1 cellular context compared by ENCODE assay signal in the genomic region with DNA sequence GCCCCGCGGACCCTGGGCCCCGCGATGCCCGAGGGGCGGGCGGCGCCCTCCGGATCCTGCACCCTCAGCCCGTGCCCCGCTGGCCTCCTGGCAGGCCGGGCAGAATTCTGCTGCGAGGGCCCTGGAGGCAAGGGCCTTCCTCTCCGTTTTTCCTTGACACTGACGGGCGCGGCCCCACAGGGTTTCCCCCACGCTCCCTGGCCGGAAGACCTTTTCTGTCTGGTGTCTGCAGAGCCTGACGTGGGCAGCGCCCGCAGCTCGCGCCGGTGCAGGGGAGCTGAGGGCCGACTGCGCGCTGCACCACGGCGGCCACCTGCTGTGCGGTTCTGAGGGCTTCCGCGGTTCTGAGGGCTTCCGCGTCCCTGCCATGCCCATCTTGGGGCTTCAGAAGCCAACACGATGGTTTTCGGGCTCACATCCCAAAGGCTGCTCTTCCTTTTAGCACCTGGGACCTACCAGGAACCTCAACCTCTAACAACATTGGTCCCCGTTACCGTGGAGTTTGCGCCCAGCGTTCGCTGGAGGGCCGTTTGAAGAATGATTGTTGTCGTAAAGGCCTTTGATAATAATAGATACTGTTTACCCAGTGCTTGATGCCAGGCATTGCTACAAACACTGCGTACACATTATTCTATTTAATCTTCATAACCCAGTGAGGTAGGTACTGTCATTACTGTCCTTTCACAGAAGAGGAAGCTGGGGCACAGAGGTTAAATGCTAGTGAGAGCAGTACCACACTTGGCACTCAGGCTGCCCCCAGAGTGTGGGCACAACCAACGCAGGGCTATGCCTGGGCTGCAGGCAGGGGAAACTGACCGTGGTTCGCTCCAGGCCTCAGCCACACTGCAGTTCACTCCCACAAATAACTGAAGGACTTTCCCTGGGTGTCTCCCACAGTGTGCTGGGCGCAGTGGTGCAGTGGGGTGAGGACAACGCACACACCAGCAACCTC.
A peak's percentile ranks its signal among the peaks of the same experiment; 100 is the strongest.
TF ChIP-seq lines count a peak whose summit lies in the region.

No MANE protein-coding gene starts in this region.

TF ChIP-seq in HepG2, 621 proteins besides CTCF, POLR2A, EP300 and RAD21 (continued from another document and continues in another):
- TF ChIP-seq, protein P1, sequence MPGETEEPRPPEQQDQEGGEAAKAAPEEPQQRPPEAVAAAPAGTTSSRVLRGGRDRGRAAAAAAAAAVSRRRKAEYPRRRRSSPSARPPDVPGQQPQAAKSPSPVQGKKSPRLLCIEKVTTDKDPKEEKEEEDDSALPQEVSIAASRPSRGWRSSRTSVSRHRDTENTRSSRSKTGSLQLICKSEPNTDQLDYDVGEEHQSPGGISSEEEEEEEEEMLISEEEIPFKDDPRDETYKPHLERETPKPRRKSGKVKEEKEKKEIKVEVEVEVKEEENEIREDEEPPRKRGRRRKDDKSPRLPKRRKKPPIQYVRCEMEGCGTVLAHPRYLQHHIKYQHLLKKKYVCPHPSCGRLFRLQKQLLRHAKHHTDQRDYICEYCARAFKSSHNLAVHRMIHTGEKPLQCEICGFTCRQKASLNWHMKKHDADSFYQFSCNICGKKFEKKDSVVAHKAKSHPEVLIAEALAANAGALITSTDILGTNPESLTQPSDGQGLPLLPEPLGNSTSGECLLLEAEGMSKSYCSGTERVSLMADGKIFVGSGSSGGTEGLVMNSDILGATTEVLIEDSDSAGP (CRISPR knock-in tag; IDR thresholded peaks at IDR 0.05; ENCODE audit: borderline replicate concordance): peak; percentile 59; the same call in 1 of the 2 replicates
- TF ChIP-seq, protein P2, sequence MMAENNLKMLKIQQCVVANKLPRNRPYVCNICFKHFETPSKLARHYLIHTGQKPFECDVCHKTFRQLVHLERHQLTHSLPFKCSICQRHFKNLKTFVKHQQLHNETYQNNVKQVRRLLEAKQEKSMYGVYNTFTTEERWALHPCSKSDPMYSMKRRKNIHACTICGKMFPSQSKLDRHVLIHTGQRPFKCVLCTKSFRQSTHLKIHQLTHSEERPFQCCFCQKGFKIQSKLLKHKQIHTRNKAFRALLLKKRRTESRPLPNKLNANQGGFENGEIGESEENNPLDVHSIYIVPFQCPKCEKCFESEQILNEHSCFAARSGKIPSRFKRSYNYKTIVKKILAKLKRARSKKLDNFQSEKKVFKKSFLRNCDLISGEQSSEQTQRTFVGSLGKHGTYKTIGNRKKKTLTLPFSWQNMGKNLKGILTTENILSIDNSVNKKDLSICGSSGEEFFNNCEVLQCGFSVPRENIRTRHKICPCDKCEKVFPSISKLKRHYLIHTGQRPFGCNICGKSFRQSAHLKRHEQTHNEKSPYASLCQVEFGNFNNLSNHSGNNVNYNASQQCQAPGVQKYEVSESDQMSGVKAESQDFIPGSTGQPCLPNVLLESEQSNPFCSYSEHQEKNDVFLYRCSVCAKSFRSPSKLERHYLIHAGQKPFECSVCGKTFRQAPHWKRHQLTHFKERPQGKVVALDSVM (CRISPR knock-in tag; IDR thresholded peaks at IDR 0.05): 0 out of 2 replicates have a peak, but pooled peaks have one; percentile 33
- peak; percentile 68; the same call in 1 of the 2 replicates for TF ChIP-seq GABPB1 (CRISPR knock-in tag; IDR thresholded peaks at IDR 0.05)
- TF ChIP-seq ZBTB38 (CRISPR knock-in tag; IDR thresholded peaks at IDR 0.05): peak; percentile 54; the same call in 1 of the 2 replicates
- peak; percentile 27; the same call in 1 of the 2 replicates for TF ChIP-seq ZNF232 (CRISPR knock-in tag; IDR thresholded peaks at IDR 0.05; ENCODE audit: borderline replicate concordance)
- TF ChIP-seq, protein P3, sequence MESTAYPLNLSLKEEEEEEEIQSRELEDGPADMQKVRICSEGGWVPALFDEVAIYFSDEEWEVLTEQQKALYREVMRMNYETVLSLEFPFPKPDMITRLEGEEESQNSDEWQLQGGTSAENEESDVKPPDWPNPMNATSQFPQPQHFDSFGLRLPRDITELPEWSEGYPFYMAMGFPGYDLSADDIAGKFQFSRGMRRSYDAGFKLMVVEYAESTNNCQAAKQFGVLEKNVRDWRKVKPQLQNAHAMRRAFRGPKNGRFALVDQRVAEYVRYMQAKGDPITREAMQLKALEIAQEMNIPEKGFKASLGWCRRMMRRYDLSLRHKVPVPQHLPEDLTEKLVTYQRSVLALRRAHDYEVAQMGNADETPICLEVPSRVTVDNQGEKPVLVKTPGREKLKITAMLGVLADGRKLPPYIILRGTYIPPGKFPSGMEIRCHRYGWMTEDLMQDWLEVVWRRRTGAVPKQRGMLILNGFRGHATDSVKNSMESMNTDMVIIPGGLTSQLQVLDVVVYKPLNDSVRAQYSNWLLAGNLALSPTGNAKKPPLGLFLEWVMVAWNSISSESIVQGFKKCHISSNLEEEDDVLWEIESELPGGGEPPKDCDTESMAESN (CRISPR knock-in tag; conservative IDR thresholded peaks at IDR 0.05): 0 out of 2 replicates have a peak, but pooled peaks have one; percentile 20
- TF ChIP-seq, protein P4, sequence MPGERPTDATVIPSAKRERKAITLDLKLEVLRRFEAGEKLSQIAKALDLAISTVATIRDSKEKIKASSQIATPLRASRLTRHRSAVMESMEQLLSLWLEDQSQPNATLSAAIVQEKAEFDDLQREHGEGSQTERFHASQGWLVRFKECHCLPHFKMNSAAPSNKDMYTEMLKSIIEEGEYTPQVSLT (CRISPR knock-in tag; IDR thresholded peaks at IDR 0.05; ENCODE audit: borderline replicate concordance, low read depth): no peak
- peak; percentile 63; the same call in 1 of the 2 replicates for TF ChIP-seq ZNF274 (CRISPR knock-in tag; IDR thresholded peaks at IDR 0.05)
- peak; percentile 44; the same call in 1 of the 2 replicates for TF ChIP-seq HIVEP1 (CRISPR knock-in tag; IDR thresholded peaks at IDR 0.05)
- 0 out of 2 replicates have a peak, but pooled peaks have one; percentile 16 for TF ChIP-seq ZNF761 (CRISPR knock-in tag; conservative IDR thresholded peaks at IDR 0.05)
- TF ChIP-seq NCOA1 (CRISPR knock-in tag; IDR thresholded peaks at IDR 0.05): no peak
- peak; percentile 58 for TF ChIP-seq KDM5B (CRISPR knock-in tag; IDR thresholded peaks at IDR 0.05; ENCODE audit: borderline replicate concordance)
- TF ChIP-seq ZGPAT (CRISPR knock-in tag; IDR thresholded peaks at IDR 0.05): peak; percentile 45; the same call in 1 of the 2 replicates
- no peak for TF ChIP-seq SOX6 (IDR thresholded peaks at IDR 0.05)
- peak; percentile 12; the same call in 1 of the 2 replicates for TF ChIP-seq SOX6 (CRISPR knock-in tag; IDR thresholded peaks at IDR 0.05)
- no peak for TF ChIP-seq ZNF281 (CRISPR knock-in tag; IDR thresholded peaks at IDR 0.05; ENCODE audit: borderline replicate concordance)
- TF ChIP-seq, protein P5, sequence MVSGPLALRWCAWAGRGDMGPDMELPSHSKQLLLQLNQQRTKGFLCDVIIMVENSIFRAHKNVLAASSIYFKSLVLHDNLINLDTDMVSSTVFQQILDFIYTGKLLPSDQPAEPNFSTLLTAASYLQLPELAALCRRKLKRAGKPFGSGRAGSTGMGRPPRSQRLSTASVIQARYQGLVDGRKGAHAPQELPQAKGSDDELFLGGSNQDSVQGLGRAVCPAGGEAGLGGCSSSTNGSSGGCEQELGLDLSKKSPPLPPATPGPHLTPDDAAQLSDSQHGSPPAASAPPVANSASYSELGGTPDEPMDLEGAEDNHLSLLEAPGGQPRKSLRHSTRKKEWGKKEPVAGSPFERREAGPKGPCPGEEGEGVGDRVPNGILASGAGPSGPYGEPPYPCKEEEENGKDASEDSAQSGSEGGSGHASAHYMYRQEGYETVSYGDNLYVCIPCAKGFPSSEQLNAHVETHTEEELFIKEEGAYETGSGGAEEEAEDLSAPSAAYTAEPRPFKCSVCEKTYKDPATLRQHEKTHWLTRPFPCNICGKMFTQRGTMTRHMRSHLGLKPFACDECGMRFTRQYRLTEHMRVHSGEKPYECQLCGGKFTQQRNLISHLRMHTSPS (CRISPR knock-in tag; IDR thresholded peaks at IDR 0.05; ENCODE audit: low read depth): peak; percentile 30
- no peak for TF ChIP-seq MXD3 (CRISPR knock-in tag; IDR thresholded peaks at IDR 0.05)
- TF ChIP-seq, protein P6, sequence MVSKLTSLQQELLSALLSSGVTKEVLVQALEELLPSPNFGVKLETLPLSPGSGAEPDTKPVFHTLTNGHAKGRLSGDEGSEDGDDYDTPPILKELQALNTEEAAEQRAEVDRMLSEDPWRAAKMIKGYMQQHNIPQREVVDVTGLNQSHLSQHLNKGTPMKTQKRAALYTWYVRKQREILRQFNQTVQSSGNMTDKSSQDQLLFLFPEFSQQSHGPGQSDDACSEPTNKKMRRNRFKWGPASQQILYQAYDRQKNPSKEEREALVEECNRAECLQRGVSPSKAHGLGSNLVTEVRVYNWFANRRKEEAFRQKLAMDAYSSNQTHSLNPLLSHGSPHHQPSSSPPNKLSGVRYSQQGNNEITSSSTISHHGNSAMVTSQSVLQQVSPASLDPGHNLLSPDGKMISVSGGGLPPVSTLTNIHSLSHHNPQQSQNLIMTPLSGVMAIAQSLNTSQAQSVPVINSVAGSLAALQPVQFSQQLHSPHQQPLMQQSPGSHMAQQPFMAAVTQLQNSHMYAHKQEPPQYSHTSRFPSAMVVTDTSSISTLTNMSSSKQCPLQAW (CRISPR knock-in tag; IDR thresholded peaks at IDR 0.05): peak; percentile 52; the same call in 1 of the 2 replicates
- TF ChIP-seq ARNT (IDR thresholded peaks at IDR 0.05): no peak
- no peak for TF ChIP-seq MIER2 (CRISPR knock-in tag; IDR thresholded peaks at IDR 0.05)
- 0 out of 2 replicates have a peak, but pooled peaks have one; percentile 47 for TF ChIP-seq ZSCAN20 (CRISPR knock-in tag; IDR thresholded peaks at IDR 0.05; ENCODE audit: borderline replicate concordance)
- peak; percentile 25; the same call in 1 of the 2 replicates for TF ChIP-seq ZFX (CRISPR knock-in tag; IDR thresholded peaks at IDR 0.05; ENCODE audit: low read depth)
- no peak for TF ChIP-seq ASH2L (IDR thresholded peaks at IDR 0.05; ENCODE audit: insufficient read length, low read depth, low read length)
- TF ChIP-seq KDM2A (CRISPR knock-in tag; IDR thresholded peaks at IDR 0.05; ENCODE audit: borderline replicate concordance, low read depth): 0 out of 2 replicates have a peak, but pooled peaks have one; percentile 15
- no peak for TF ChIP-seq HDAC6 (IDR thresholded peaks at IDR 0.05; ENCODE audit: low read depth, low read length)
- TF ChIP-seq PBX3 (CRISPR knock-in tag; IDR thresholded peaks at IDR 0.05; ENCODE audit: borderline replicate concordance): no peak
- TF ChIP-seq, protein P7, sequence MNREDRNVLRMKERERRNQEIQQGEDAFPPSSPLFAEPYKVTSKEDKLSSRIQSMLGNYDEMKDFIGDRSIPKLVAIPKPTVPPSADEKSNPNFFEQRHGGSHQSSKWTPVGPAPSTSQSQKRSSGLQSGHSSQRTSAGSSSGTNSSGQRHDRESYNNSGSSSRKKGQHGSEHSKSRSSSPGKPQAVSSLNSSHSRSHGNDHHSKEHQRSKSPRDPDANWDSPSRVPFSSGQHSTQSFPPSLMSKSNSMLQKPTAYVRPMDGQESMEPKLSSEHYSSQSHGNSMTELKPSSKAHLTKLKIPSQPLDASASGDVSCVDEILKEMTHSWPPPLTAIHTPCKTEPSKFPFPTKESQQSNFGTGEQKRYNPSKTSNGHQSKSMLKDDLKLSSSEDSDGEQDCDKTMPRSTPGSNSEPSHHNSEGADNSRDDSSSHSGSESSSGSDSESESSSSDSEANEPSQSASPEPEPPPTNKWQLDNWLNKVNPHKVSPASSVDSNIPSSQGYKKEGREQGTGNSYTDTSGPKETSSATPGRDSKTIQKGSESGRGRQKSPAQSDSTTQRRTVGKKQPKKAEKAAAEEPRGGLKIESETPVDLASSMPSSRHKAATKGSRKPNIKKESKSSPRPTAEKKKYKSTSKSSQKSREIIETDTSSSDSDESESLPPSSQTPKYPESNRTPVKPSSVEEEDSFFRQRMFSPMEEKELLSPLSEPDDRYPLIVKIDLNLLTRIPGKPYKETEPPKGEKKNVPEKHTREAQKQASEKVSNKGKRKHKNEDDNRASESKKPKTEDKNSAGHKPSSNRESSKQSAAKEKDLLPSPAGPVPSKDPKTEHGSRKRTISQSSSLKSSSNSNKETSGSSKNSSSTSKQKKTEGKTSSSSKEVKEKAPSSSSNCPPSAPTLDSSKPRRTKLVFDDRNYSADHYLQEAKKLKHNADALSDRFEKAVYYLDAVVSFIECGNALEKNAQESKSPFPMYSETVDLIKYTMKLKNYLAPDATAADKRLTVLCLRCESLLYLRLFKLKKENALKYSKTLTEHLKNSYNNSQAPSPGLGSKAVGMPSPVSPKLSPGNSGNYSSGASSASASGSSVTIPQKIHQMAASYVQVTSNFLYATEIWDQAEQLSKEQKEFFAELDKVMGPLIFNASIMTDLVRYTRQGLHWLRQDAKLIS (CRISPR knock-in tag; IDR thresholded peaks at IDR 0.05): no peak
